16 cellular contexts compared by ENCODE assay signal in genomic region chr1:17542696-17543095, GRCh38. TPM values are rescaled to one million over a fixed set of nuclear protein-coding genes. Genes with fewer than 3 reads are reported as not detected.
"Had no signal": no experiment of that assay in that cellular context is flagged by ENCODE, and none has a peak within 500 bp of the region (broad histone marks: within the 10 kb centered on the region; RNA-seq: fewer than 3 reads in every experiment).

No MANE protein-coding gene starts in this region.

- H3K4me1 Mint-ChIP-seq: central memory CD8-positive, alpha-beta T cell had no signal

- H3K4me3 Mint-ChIP-seq: activated CD4-positive, alpha-beta T cell treated with anti-CD3 and anti-CD28 coated beads, Interleukin-2, amount 10 ng/mL, durations not matched to agents 7 days and 5 days; activated naive CD4-positive, alpha-beta T cell treated with anti-CD3 and anti-CD28 coated beads, Interleukin-2, amount 10 ng/mL, durations not matched to agents 7 days and 5 days; central memory CD8-positive, alpha-beta T cell; dendritic cell treated with granulocyte-macrophage colony-stimulating factor and Interleukin-4, amounts not matched to agents 40 ng/mL and 50 ng/mL, for 4 days; immature natural killer cell; natural killer cell treated with Interleukin-12 subunit alpha and Interleukin-12 subunit beta and Interleukin-15 and Interleukin-18, amount 100 ng/mL, for 72 hours; stimulated activated naive CD8-positive, alpha-beta T cell treated with anti-CD3 and anti-CD28 coated beads, Interleukin-15, Interleukin-2, amounts not matched to agents 100 ng/mL and 50 ng/mL, for 24 hours had no signal

- H3K4me3 ChIP-seq: body of pancreas had no signal

- H3K27me3 ChIP-seq: body of pancreas had no signal

- H3K27ac ChIP-seq: body of pancreas had no signal

- H3K9me3 Mint-ChIP-seq: activated CD4-positive, alpha-beta T cell treated with anti-CD3 and anti-CD28 coated beads, Interleukin-2, amount 10 ng/mL, durations not matched to agents 7 days and 5 days; activated naive CD4-positive, alpha-beta T cell treated with anti-CD3 and anti-CD28 coated beads, Interleukin-2, amount 10 ng/mL, durations not matched to agents 7 days and 5 days; activated T-helper 2 cell treated with anti-CD3 and anti-CD28 coated beads, Interferon-gamma antibody, Interleukin-2, Interleukin-4, amounts not matched to agents 10 μg/mL and 5 μg/mL and 100 μg/mL, durations not matched to agents 14 hours and 24 hours and 36 hours; central memory CD8-positive, alpha-beta T cell; dendritic cell treated with granulocyte-macrophage colony-stimulating factor and Interleukin-4, amounts not matched to agents 40 ng/mL and 50 ng/mL, for 4 days; immature natural killer cell; natural killer cell treated with Interleukin-12 subunit alpha and Interleukin-12 subunit beta and Interleukin-15 and Interleukin-18, amount 100 ng/mL, for 72 hours had no signal

- ATAC-seq: body of pancreas; left cardiac atrium; natural killer cell treated with Interleukin-12 subunit alpha and Interleukin-12 subunit beta and Interleukin-15 and Interleukin-18, amount 100 ng/mL, for 72 hours had no signal

- H3K27ac Mint-ChIP-seq: activated CD4-positive, alpha-beta T cell treated with anti-CD3 and anti-CD28 coated beads, Interleukin-2, amount 10 ng/mL, durations not matched to agents 7 days and 5 days; activated naive CD4-positive, alpha-beta T cell treated with anti-CD3 and anti-CD28 coated beads, Interleukin-2, amount 10 ng/mL, durations not matched to agents 7 days and 5 days; activated T-helper 2 cell treated with anti-CD3 and anti-CD28 coated beads, Interferon-gamma antibody, Interleukin-2, Interleukin-4, amounts not matched to agents 10 μg/mL and 5 μg/mL and 100 μg/mL, durations not matched to agents 14 hours and 24 hours and 36 hours; dendritic cell treated with granulocyte-macrophage colony-stimulating factor and Interleukin-4, amounts not matched to agents 40 ng/mL and 50 ng/mL, for 4 days; immature natural killer cell; natural killer cell treated with Interleukin-12 subunit alpha and Interleukin-12 subunit beta and Interleukin-15 and Interleukin-18, amount 100 ng/mL, for 72 hours; stimulated activated naive CD8-positive, alpha-beta T cell treated with anti-CD3 and anti-CD28 coated beads, Interleukin-15, Interleukin-2, amounts not matched to agents 100 ng/mL and 50 ng/mL, for 24 hours had no signal

- H3K9me3 ChIP-seq: body of pancreas had no signal

- H3K36me3 Mint-ChIP-seq: activated naive CD4-positive, alpha-beta T cell treated with anti-CD3 and anti-CD28 coated beads, Interleukin-2, amount 10 ng/mL, durations not matched to agents 7 days and 5 days; immature natural killer cell; natural killer cell treated with Interleukin-12 subunit alpha and Interleukin-12 subunit beta and Interleukin-15 and Interleukin-18, amount 100 ng/mL, for 72 hours had no signal

- DNase-seq: activated CD4-positive, alpha-beta T cell treated with anti-CD3 and anti-CD28 coated beads, Interleukin-2, amount 10 ng/mL, durations not matched to agents 7 days and 5 days; activated CD4-positive, CD25-positive, alpha-beta regulatory T cell; activated naive CD4-positive, alpha-beta T cell treated with anti-CD3 and anti-CD28 coated beads, Interleukin-2, amount 10 ng/mL, durations not matched to agents 7 days and 5 days; activated T-cell treated with anti-CD3 and anti-CD28 coated beads for 4 hours; body of pancreas; glutamatergic neuron; immature natural killer cell; left cardiac atrium; stimulated activated CD4-positive, alpha-beta T cell treated with anti-CD3 and anti-CD28 coated beads, Interleukin-4, amount 100 ng/mL, for 24 hours; T-helper 2 cell had no signal

RNA-seq across cellular contexts. Expression of gene ARHGEF10L, which starts 3.2 kb away (rescaled TPM):
- total RNA-seq: activated CD4-positive, alpha-beta T cell treated with anti-CD3 and anti-CD28 coated beads, Interleukin-2, amount 10 ng/mL, durations not matched to agents 7 days and 5 days; activated CD8-positive, alpha-beta memory T cell treated with anti-CD3 and anti-CD28 coated beads for 36 hours; natural killer cell treated with Interleukin-12 subunit alpha and Interleukin-12 subunit beta and Interleukin-15 and Interleukin-18, amount 100 ng/mL, for 72 hours had no signal
